Comparison of ENCODE assay signal across 8 cellular contexts in the genomic region with DNA sequence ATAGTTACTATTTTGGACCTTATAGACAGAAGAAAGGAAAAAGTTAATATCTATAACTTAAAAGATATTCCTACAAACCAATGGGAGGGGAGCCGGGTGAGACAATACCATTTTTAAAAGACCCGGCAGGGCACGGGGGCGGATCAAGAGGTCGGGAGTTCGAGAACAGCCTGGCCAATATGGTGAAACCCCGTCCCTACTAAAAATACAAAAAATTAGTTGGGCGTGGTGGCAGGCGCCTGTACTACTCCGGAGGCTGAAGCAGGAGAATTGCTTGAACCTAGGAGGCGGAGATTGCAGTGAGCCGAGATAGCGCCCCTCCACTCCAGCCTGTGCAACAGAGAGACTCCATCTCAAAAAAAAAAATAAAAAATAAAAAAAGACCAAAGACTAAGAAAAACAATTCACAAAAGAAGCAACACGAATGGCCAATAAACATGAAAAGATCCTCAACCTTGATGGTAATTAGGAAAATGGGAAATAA. TPM values are rescaled to one million over a fixed set of nuclear protein-coding genes. Genes with fewer than 3 reads are reported as not detected.
A peak's percentile ranks its signal among the peaks of the same experiment; 100 is the strongest.
DNase-seq lines count a peak whose midpoint lies in the region; ATAC-seq, FAIRE-seq and TF ChIP-seq lines count a peak whose summit lies in the region.

No MANE protein-coding gene starts in this region.

- H3K9me3 ChIP-seq in OCI-LY3 (ENCODE audit: insufficient read depth, low read length) (no peaks in the 10 kb centered on the region), pancreas (no peaks in the 10 kb centered on the region)

- H4K20me1 ChIP-seq in GM23338 (replicated peaks; ENCODE audit: insufficient read depth), result peaks cover 14% of the 10 kb centered on the region
- H4K20me1 ChIP-seq in OCI-LY3 (ENCODE audit: insufficient read depth, low read length), result no peaks in the 10 kb centered on the region

- no peak for DNase-seq in GM23338 (ENCODE audit: low spot score)
- DNase-seq in pancreas, result peak in 2 of 6 donors; percentile 18 to 19
- no peak for DNase-seq in effector CD4-positive, alpha-beta T cell
- no peak for DNase-seq in medulla oblongata (ENCODE audit: extremely low spot score)

- H3K4me3 ChIP-seq in GM23338 (peak overlapping the region; percentile 93), OCI-LY3 (ENCODE audit: low read length) (peak overlapping the region; percentile 90), pancreas (peak overlapping the region in 2 of 4 donors; percentile 69 to 80)

- ATAC-seq in GM23338, result peak; percentile 6; the same call in 1 of the 3 replicates
- no peak for ATAC-seq in pancreas
- ATAC-seq in GM21381 (IDR thresholded peaks at IDR 0.05; ENCODE audit: unreplicated experiment), result no peak
- no peak for ATAC-seq in HG03039 (IDR thresholded peaks at IDR 0.05; ENCODE audit: unreplicated experiment)

- TF ChIP-seq CTCF in GM23338 (conservative IDR thresholded peaks at IDR 0.05; ENCODE audit: low read depth in 2 of 2), result no peak; a peak in 1 of 4 replicates
- no peak for TF ChIP-seq CTCF in OCI-LY3 (IDR thresholded peaks at IDR 0.05; ENCODE audit: low read depth, low read length)
- TF ChIP-seq CTCF in pancreas (IDR thresholded peaks at IDR 0.05), result no peak

- H3K4me3 Mint-ChIP-seq in GM23338, result peak overlapping the region; percentile 100
- peak overlapping the region; percentile 90 for H3K4me3 Mint-ChIP-seq in dendritic cell treated with granulocyte-macrophage colony-stimulating factor and Interleukin-4, amounts not matched to agents 40 ng/mL and 50 ng/mL, for 4 days

- FAIRE-seq in pancreas (lab: Jason Lieb, UNC), result no peak

- H3K4me2 ChIP-seq in GM23338 (peak overlapping the region; percentile 88), OCI-LY3 (ENCODE audit: low read length) (peak overlapping the region; percentile 86)

- H3K27ac ChIP-seq in GM23338 (ENCODE audit: low read depth) (0 out of 2 replicates have a peak overlapping the region, but pooled peaks have one; percentile 98), OCI-LY3 (ENCODE audit: low read length) (0 out of 2 replicates have a peak overlapping the region, but pooled peaks have one; percentile 65), pancreas (peak overlapping the region in 3 of 4 donors; percentile 81 to 95 (median 87))

- H2AFZ ChIP-seq in GM23338 (peak overlapping the region; percentile 77), OCI-LY3 (ENCODE audit: low read depth, low read length) (peak overlapping the region; percentile 92)

- H3K9me3 Mint-ChIP-seq in GM23338, result peaks cover 9% of the 10 kb centered on the region; the same call in 2 of the 3 replicates
- H3K9me3 Mint-ChIP-seq in dendritic cell treated with granulocyte-macrophage colony-stimulating factor and Interleukin-4, amounts not matched to agents 40 ng/mL and 50 ng/mL, for 4 days, result no peaks in the 10 kb centered on the region

- peak overlapping the region; percentile 78 for H3K9ac ChIP-seq in OCI-LY3 (ENCODE audit: low read length)

- WGBS in pancreas, 2 donors, result 34 to 40% methylated on average over 14 of the region's 14 CpGs

- H3K79me2 ChIP-seq in GM23338 (replicated peaks; ENCODE audit: insufficient read depth), result peaks cover 38% of the 10 kb centered on the region
- peaks cover 41% of the 10 kb centered on the region for H3K79me2 ChIP-seq in OCI-LY3 (ENCODE audit: low read length)

- intact Hi-C loops in dendritic cell treated with granulocyte-macrophage colony-stimulating factor and Interleukin-4, amounts not matched to agents 40 ng/mL and 50 ng/mL, for 4 days (cut with micrococcal nuclease), result no loop called here
- intact Hi-C loops in pancreas (cut with DNase I), result no loop called here

- 0 out of 2 replicates have a peak, but pooled peaks cover 3% of the 10 kb centered on the region for H3F3A ChIP-seq in GM23338 (replicated peaks; ENCODE audit: low read depth)

- no peaks in the 10 kb centered on the region for H3K27me3 ChIP-seq in GM23338 (ENCODE audit: insufficient read depth)
- peaks cover 15% of the 10 kb centered on the region; the same call in 1 of the 2 replicates for H3K27me3 ChIP-seq in OCI-LY3 (ENCODE audit: low read depth, low read length)
- H3K27me3 ChIP-seq in pancreas, result no peaks in the 10 kb centered on the region

- H3K9me2 ChIP-seq in GM23338 (ENCODE audit: insufficient read depth), result no peaks in the 10 kb centered on the region

- H3K27me3 Mint-ChIP-seq in GM23338 (ENCODE audit: insufficient read depth, low read depth, poor library complexity), result peaks cover 9% of the 10 kb centered on the region
- H3K27me3 Mint-ChIP-seq in dendritic cell treated with granulocyte-macrophage colony-stimulating factor and Interleukin-4, amounts not matched to agents 40 ng/mL and 50 ng/mL, for 4 days, result peaks cover 21% of the 10 kb centered on the region

- peaks cover 7% of the 10 kb centered on the region; the same call in 2 of the 3 replicates for H3K36me3 Mint-ChIP-seq in GM23338 (ENCODE audit: low read depth)
- peaks cover 15% of the 10 kb centered on the region for H3K36me3 Mint-ChIP-seq in dendritic cell treated with granulocyte-macrophage colony-stimulating factor and Interleukin-4, amounts not matched to agents 40 ng/mL and 50 ng/mL, for 4 days (ENCODE audit: low read depth)

- H3K27ac Mint-ChIP-seq in GM23338, result no peak overlapping the region
- peak overlapping the region; percentile 95 for H3K27ac Mint-ChIP-seq in dendritic cell treated with granulocyte-macrophage colony-stimulating factor and Interleukin-4, amounts not matched to agents 40 ng/mL and 50 ng/mL, for 4 days

- peaks cover 20% of the 10 kb centered on the region for H3K4me1 ChIP-seq in GM23338 (ENCODE audit: insufficient read depth)
- H3K4me1 ChIP-seq in OCI-LY3 (ENCODE audit: low read length), result peaks cover 11% of the 10 kb centered on the region
- peaks cover 0 to 24% (median 21%) of the 10 kb centered on the region in 3 donors for H3K4me1 ChIP-seq in pancreas

- H3K36me3 ChIP-seq in GM23338 (ENCODE audit: insufficient read depth) (no peaks in the 10 kb centered on the region), OCI-LY3 (replicated peaks; ENCODE audit: low read depth, low read length) (no peaks in the 10 kb centered on the region), pancreas (no peaks in the 10 kb centered on the region)

- H3K4me1 Mint-ChIP-seq in GM23338, result peaks cover 16% of the 10 kb centered on the region; the same call in 2 of the 3 replicates
- H3K4me1 Mint-ChIP-seq in dendritic cell treated with granulocyte-macrophage colony-stimulating factor and Interleukin-4, amounts not matched to agents 40 ng/mL and 50 ng/mL, for 4 days (ENCODE audit: low read depth), result peaks cover 24% of the 10 kb centered on the region

TF ChIP-seq in GM23338, 12 proteins besides CTCF, POLR2A, EP300 and RAD21 (continues in another document):
- TF ChIP-seq, protein P1, sequence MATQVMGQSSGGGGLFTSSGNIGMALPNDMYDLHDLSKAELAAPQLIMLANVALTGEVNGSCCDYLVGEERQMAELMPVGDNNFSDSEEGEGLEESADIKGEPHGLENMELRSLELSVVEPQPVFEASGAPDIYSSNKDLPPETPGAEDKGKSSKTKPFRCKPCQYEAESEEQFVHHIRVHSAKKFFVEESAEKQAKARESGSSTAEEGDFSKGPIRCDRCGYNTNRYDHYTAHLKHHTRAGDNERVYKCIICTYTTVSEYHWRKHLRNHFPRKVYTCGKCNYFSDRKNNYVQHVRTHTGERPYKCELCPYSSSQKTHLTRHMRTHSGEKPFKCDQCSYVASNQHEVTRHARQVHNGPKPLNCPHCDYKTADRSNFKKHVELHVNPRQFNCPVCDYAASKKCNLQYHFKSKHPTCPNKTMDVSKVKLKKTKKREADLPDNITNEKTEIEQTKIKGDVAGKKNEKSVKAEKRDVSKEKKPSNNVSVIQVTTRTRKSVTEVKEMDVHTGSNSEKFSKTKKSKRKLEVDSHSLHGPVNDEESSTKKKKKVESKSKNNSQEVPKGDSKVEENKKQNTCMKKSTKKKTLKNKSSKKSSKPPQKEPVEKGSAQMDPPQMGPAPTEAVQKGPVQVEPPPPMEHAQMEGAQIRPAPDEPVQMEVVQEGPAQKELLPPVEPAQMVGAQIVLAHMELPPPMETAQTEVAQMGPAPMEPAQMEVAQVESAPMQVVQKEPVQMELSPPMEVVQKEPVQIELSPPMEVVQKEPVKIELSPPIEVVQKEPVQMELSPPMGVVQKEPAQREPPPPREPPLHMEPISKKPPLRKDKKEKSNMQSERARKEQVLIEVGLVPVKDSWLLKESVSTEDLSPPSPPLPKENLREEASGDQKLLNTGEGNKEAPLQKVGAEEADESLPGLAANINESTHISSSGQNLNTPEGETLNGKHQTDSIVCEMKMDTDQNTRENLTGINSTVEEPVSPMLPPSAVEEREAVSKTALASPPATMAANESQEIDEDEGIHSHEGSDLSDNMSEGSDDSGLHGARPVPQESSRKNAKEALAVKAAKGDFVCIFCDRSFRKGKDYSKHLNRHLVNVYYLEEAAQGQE (IDR thresholded peaks at IDR 0.05; ENCODE audit: unreplicated experiment), result no peak
- TF ChIP-seq POLR2AphosphoS5 (IDR thresholded peaks at IDR 0.05; ENCODE audit: low read depth) (no peak), CREB1 (CRISPR knock-in tag; IDR thresholded peaks at IDR 0.05; ENCODE audit: low read depth) (no peak), STAT1 (IDR thresholded peaks at IDR 0.05; ENCODE audit: unreplicated experiment) (no peak), EZH2 (IDR thresholded peaks at IDR 0.05; ENCODE audit: low read depth, unreplicated experiment) (no peak), JUNB (IDR thresholded peaks at IDR 0.05; ENCODE audit: unreplicated experiment) (no peak), EZH2phosphoT487 (IDR thresholded peaks at IDR 0.05; ENCODE audit: unreplicated experiment) (no peak), ZNF114 (CRISPR knock-in tag; IDR thresholded peaks at IDR 0.05) (no peak), ZNF331 (CRISPR knock-in tag; IDR thresholded peaks at IDR 0.05; ENCODE audit: low read depth) (no peak)

RNA-seq across cellular contexts. Expression of a gene that starts 1.2 kb away (rescaled TPM):
- 68.2 and 72.2 TPM in 2 replicates for total RNA-seq in GM23338 (2014; rRNA removed; shearing (Covaris generic))
- polyA plus RNA-seq in GM23338 (2016; fragmentation: Nextera tagmentation; extraction: Ambion mirVana) (147 and 151 TPM in 2 replicates), pancreas (10 to 100 TPM; 13.7 to 23.8 TPM)
- 10 to 100 TPM; 13.2 to 24.2 (median 21.0) TPM for total RNA-seq in pancreas
